ENCODE assay signal across 2 cellular contexts in the genomic region with DNA sequence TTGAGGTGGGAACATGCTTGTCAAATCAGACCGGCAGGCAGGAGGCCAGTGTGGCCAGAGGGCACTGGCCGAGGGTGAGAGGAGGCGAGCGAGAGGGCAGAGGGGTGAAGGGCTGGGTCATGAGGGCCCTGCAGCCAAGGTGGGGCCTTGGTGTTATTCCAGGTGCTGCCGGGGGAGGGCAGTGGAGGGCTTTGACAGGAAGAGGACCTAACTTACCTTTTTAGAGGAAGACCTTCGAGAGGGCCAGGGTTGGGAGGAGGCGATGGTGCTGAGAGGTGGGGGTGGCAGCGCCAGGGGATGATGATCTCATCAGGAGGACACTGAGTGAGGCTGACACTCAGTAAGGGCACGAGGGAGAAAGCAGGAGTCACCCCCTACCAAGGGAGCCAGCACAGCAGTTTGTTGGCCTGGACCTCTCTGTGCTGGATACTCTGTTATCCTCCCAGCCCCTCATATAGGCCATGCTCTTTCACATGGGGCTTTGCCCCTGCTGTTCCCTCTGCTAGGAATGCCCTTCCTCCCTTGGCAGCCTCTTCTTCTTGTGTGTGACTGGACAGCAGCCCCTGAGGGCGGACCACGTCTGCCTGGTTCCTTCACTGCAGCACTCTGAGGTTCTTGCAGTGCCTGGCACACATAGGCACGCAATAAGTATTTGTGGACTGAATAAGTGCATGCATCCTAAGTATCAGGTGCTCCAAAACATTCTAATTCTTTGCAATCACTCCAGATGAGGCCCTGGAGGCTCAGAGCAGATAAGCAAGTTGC.
TF ChIP-seq lines count a peak whose summit lies in the region.

No MANE protein-coding gene starts in this region.

TF ChIP-seq in HepG2, 621 proteins besides CTCF, POLR2A, EP300 and RAD21 (continued from another document):
- TF ChIP-seq, protein P1, sequence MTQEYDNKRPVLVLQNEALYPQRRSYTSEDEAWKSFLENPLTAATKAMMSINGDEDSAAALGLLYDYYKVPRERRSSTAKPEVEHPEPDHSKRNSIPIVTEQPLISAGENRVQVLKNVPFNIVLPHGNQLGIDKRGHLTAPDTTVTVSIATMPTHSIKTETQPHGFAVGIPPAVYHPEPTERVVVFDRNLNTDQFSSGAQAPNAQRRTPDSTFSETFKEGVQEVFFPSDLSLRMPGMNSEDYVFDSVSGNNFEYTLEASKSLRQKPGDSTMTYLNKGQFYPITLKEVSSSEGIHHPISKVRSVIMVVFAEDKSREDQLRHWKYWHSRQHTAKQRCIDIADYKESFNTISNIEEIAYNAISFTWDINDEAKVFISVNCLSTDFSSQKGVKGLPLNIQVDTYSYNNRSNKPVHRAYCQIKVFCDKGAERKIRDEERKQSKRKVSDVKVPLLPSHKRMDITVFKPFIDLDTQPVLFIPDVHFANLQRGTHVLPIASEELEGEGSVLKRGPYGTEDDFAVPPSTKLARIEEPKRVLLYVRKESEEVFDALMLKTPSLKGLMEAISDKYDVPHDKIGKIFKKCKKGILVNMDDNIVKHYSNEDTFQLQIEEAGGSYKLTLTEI (CRISPR knock-in tag; conservative IDR thresholded peaks at IDR 0.05): no peak

TF ChIP-seq in WTC11, 78 proteins besides CTCF, POLR2A, EP300 and RAD21 (continued from another document):
- TF ChIP-seq, protein P2, sequence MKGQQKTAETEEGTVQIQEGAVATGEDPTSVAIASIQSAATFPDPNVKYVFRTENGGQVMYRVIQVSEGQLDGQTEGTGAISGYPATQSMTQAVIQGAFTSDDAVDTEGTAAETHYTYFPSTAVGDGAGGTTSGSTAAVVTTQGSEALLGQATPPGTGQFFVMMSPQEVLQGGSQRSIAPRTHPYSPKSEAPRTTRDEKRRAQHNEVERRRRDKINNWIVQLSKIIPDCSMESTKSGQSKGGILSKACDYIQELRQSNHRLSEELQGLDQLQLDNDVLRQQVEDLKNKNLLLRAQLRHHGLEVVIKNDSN (CRISPR knock-in tag; IDR thresholded peaks at IDR 0.05): no peak
- no peak for TF ChIP-seq MYBL2 (CRISPR knock-in tag; IDR thresholded peaks at IDR 0.05)
- no peak for TF ChIP-seq GTF2I (CRISPR knock-in tag; conservative IDR thresholded peaks at IDR 0.05)
- no peak for TF ChIP-seq TEAD1 (CRISPR knock-in tag; IDR thresholded peaks at IDR 0.05)
- TF ChIP-seq PRRX2 (CRISPR knock-in tag; IDR thresholded peaks at IDR 0.05): no peak
- TF ChIP-seq, protein P3, sequence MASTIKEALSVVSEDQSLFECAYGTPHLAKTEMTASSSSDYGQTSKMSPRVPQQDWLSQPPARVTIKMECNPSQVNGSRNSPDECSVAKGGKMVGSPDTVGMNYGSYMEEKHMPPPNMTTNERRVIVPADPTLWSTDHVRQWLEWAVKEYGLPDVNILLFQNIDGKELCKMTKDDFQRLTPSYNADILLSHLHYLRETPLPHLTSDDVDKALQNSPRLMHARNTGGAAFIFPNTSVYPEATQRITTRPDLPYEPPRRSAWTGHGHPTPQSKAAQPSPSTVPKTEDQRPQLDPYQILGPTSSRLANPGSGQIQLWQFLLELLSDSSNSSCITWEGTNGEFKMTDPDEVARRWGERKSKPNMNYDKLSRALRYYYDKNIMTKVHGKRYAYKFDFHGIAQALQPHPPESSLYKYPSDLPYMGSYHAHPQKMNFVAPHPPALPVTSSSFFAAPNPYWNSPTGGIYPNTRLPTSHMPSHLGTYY (CRISPR knock-in tag; IDR thresholded peaks at IDR 0.05): no peak
- TF ChIP-seq OVOL2 (CRISPR knock-in tag; IDR thresholded peaks at IDR 0.05; ENCODE audit: borderline replicate concordance): no peak
- no peak for TF ChIP-seq ZNF396 (CRISPR knock-in tag; IDR thresholded peaks at IDR 0.05; ENCODE audit: borderline replicate concordance)
